9 cellular contexts compared by ENCODE assay signal in genomic region chr3:12758025-12758830, GRCh38. TPM values are rescaled to one million over a fixed set of nuclear protein-coding genes. Genes with fewer than 3 reads are reported as not detected.
A peak's percentile ranks its signal among the peaks of the same experiment; 100 is the strongest.
DNase-seq lines count a peak whose midpoint lies in the region; ATAC-seq, FAIRE-seq and TF ChIP-seq lines count a peak whose summit lies in the region.
"Had no signal": no experiment of that assay in that cellular context is flagged by ENCODE, and none has a peak within 500 bp of the region (broad histone marks: within the 10 kb centered on the region; RNA-seq: fewer than 3 reads in every experiment).

No MANE protein-coding gene starts in this region.

- H3K27me3 Mint-ChIP-seq in mesothelial cell of epicardium (ENCODE audit: low read depth) = no peaks in the 10 kb centered on the region

- peak overlapping the region; percentile 0 for H3K4me3 Mint-ChIP-seq in mesothelial cell of epicardium

- peaks cover 36% of the 10 kb centered on the region for H3K4me1 Mint-ChIP-seq in mesothelial cell of epicardium

- WGBS in A549 (ENCODE audit: missing lambda C conversion rate) = 79% methylated on average over 2 of the region's 5 CpGs
- 23 to 30% (median 24%) methylated on average over 5 of the region's 5 CpGs for WGBS in small intestine, 3 donors

- peaks cover 33% of the 10 kb centered on the region for H3K4me1 ChIP-seq in A549
- H3K4me1 ChIP-seq in small intestine (ENCODE audit: control insufficient read depth in 2 of 2, insufficient read depth in 1 of 2, low read depth in 1 of 2, low read length in 1 of 2) = no peaks in the 10 kb centered on the region

- no peak overlapping the region for H3K4me3 ChIP-seq in A549
- no peak overlapping the region for H3K4me3 ChIP-seq in H7 (ENCODE audit: insufficient read depth, low read depth, low read length)
- peak overlapping the region; percentile 62 for H3K4me3 ChIP-seq in bronchial epithelial cell (ENCODE audit: low read depth, low read length)
- H3K4me3 ChIP-seq in small intestine (ENCODE audit: low read depth in 1 of 2, low read length in 2 of 2) = no peak overlapping the region

- TF ChIP-seq POLR2A in A549 (IDR thresholded peaks at IDR 0.05; ENCODE audit: low read length) = no peak

- H3K36me3 ChIP-seq in H7 (replicated peaks; ENCODE audit: control insufficient read depth, insufficient read depth, low read length) (no peaks in the 10 kb centered on the region), bronchial epithelial cell (ENCODE audit: control insufficient read depth, insufficient read depth, low read length) (no peaks in the 10 kb centered on the region), small intestine (ENCODE audit: control insufficient read depth in 2 of 2, insufficient read depth in 2 of 2, low read length in 2 of 2) (no peaks in the 10 kb centered on the region)

- no peaks in the 10 kb centered on the region for H3K36me3 Mint-ChIP-seq in mesothelial cell of epicardium

- peak; percentile 42 to 48; a peak in 4 of 6 replicates for ATAC-seq in A549

- FAIRE-seq in A549 (lab: Jason Lieb, UNC) (no peak), bronchial epithelial cell (lab: Jason Lieb, UNC) (no peak), small intestine (lab: Jason Lieb, UNC) (no peak)
- FAIRE-seq: colon had no signal

- DNase-seq in A549 (ENCODE audit: low read depth in 1 of 2, low spot score in 1 of 2) (no peak), H7 (peak; percentile 63), bronchial epithelial cell (ENCODE audit: low read depth) (peak; percentile 50), mesothelial cell of epicardium (ENCODE audit: low spot score in 2 of 2, unreplicated experiment in 2 of 2) (no peak), small intestine (no peak), NCI-H2081 treated with DMSO at 0.1 percent for 48 hours (lab: John Stamatoyannopoulos, UW) (no peak)
- no peak for DNase-seq in stimulated activated CD4-positive, alpha-beta T cell treated with anti-CD3 and anti-CD28 coated beads, Interleukin-15, amount 100 ng/mL, for 24 hours
- no peak for DNase-seq in activated naive CD4-positive, alpha-beta T cell treated with Interleukin-2 at 50 U/mL for 16 hours

- peak overlapping the region; percentile 29; the same call in 1 of the 3 replicates for H3K4me2 ChIP-seq in A549

- H3K27ac Mint-ChIP-seq in mesothelial cell of epicardium = peak overlapping the region; percentile 99

- POLR2A ChIA-PET in A549 (lab: Yijun Ruan, JAX) = interaction anchor here (0.7 kb wide), 1 partner anchor 263 kb away, joined by 4 read pairs; no protein-coding TSS in a partner anchor

- H3K27me3 ChIP-seq in H7 (ENCODE audit: control insufficient read depth, insufficient read depth, low read length) (no peaks in the 10 kb centered on the region), bronchial epithelial cell (ENCODE audit: control insufficient read depth, insufficient read depth, low read length) (no peaks in the 10 kb centered on the region), small intestine (ENCODE audit: control insufficient read depth in 2 of 2, insufficient read depth in 2 of 2, low read length in 2 of 2) (no peaks in the 10 kb centered on the region)

- CTCF ChIA-PET in A549 (lab: Yijun Ruan, JAX) = interaction anchor here (0.7 to 1.6 kb wide), 3 partner anchors 35 to 623 kb away, joined by 3 to 4 read pairs (median 3); no protein-coding TSS in a partner anchor

- no peaks in the 10 kb centered on the region for H3K9me3 ChIP-seq in A549
- no peaks in the 10 kb centered on the region for H3K9me3 ChIP-seq in small intestine (ENCODE audit: control insufficient read depth, low read depth)

- TF ChIP-seq CTCF in A549 (IDR thresholded peaks at IDR 0.05) = no peak
- TF ChIP-seq CTCF in bronchial epithelial cell (IDR thresholded peaks at IDR 0.05; ENCODE audit: insufficient read depth, low read length, severe bottlenecking) = no peak
- TF ChIP-seq CTCF in mesothelial cell of epicardium (IDR thresholded peaks at IDR 0.05; ENCODE audit: unreplicated experiment) = no peak

- no peak for TF ChIP-seq EP300 in A549 (IDR thresholded peaks at IDR 0.05)

- H3K27ac ChIP-seq in A549 (peak overlapping the region in 1 of 2 experiments; percentile 79; a peak in 4 of 6 replicates), small intestine (ENCODE audit: low read depth in 1 of 2, low read length in 1 of 2) (peak overlapping the region in 1 of 2 donors; percentile 76)

- no peaks in the 10 kb centered on the region for H3K9me3 Mint-ChIP-seq in mesothelial cell of epicardium

- no peak for TF ChIP-seq RAD21 in A549 (conservative IDR thresholded peaks at IDR 0.05 in 1 of 2, IDR thresholded peaks at IDR 0.05 in 1 of 2)

TF ChIP-seq in A549, 52 proteins besides CTCF, POLR2A, EP300 and RAD21 (continues in another document):
- TF ChIP-seq USF2 (IDR thresholded peaks at IDR 0.05) (no peak), NR3C1 (IDR thresholded peaks at IDR 0.05) (no peak), ZSCAN20 (CRISPR knock-in tag; IDR thresholded peaks at IDR 0.05) (no peak), HDAC2 (IDR thresholded peaks at IDR 0.05) (no peak), NPAS2 (CRISPR knock-in tag; IDR thresholded peaks at IDR 0.05; ENCODE audit: borderline replicate concordance) (no peak), EHF (CRISPR knock-in tag; IDR thresholded peaks at IDR 0.05) (no peak), TFCP2L1 (CRISPR knock-in tag; IDR thresholded peaks at IDR 0.05) (no peak), PHF8 (IDR thresholded peaks at IDR 0.05; ENCODE audit: borderline replicate concordance, low read depth) (no peak), SMC3 (IDR thresholded peaks at IDR 0.05) (no peak), REST (IDR thresholded peaks at IDR 0.05) (no peak), RCOR1 (IDR thresholded peaks at IDR 0.05; ENCODE audit: low read depth, low read length) (no peak), CHD4 (IDR thresholded peaks at IDR 0.05; ENCODE audit: borderline replicate concordance) (no peak), MAX (IDR thresholded peaks at IDR 0.05) (no peak), GATA3 (IDR thresholded peaks at IDR 0.05; ENCODE audit: borderline replicate concordance) (no peak), ZFP36 (IDR thresholded peaks at IDR 0.05; ENCODE audit: borderline replicate concordance, partially characterized antibody) (no peak), MAFK (IDR thresholded peaks at IDR 0.05; ENCODE audit: partially characterized antibody) (no peak), BHLHE40 (IDR thresholded peaks at IDR 0.05; ENCODE audit: low read depth, low read length) (no peak)

RNA-seq across cellular contexts. Expression of gene TMEM40, which starts 0.8 kb away (rescaled TPM):
- polyA plus RNA-seq in A549 (2011; rRNA removed) (0.13 and 0.32 TPM in 2 replicates), A549 (2017; fragmentation: RNase III; extraction: RNeasy Plus Mini Kit Qiagen cat#74134 plus additional on column Dnase treatment) (0.07 to 0.42 TPM (median 0.18 TPM) in 3 replicates), small intestine (under 1 TPM in 1 of 3 donors, not detected in 2; 0.25 TPM)
- 0.29 and 0.38 TPM in 2 replicates for polyA plus RNA-seq in A549 (2012; cell fraction: cytosol; rRNA removed)
- polyA plus RNA-seq in A549 (2012; cell fraction: nucleus; rRNA removed) = 0.05 and 0.16 TPM in 2 replicates
- 1.1 TPM in 1 of 2 replicates, not detected in the other for polyA minus RNA-seq in A549 (2011; rRNA and poly(A)+ RNA removed)
- 1.8 TPM in 1 of 2 replicates, not detected in the other for total RNA-seq in H7 (2014; rRNA removed; shearing (Covaris generic))
- total RNA-seq in bronchial epithelial cell (19.0 and 43.8 TPM in 2 replicates), mesothelial cell of epicardium (7.8 to 8.3 TPM (median 8.0 TPM) in 3 replicates)

RNA-seq across cellular contexts. Expression of gene CAND2, which starts 38.3 kb away (rescaled TPM):
- polyA plus RNA-seq in A549 (2011; rRNA removed) (0.72 and 0.91 TPM in 2 replicates), A549 (2017; fragmentation: RNase III; extraction: RNeasy Plus Mini Kit Qiagen cat#74134 plus additional on column Dnase treatment) (0.67 to 1.0 TPM (median 0.84 TPM) in 3 replicates), small intestine (1 to 10 TPM in 1 of 3 donors, under 1 TPM in 1, not detected in 1; 0.27 to 1.5 TPM)
- 0.79 and 1.1 TPM in 2 replicates for polyA plus RNA-seq in A549 (2012; cell fraction: cytosol; rRNA removed)
- polyA plus RNA-seq in A549 (2012; cell fraction: nucleus; rRNA removed) = 2.3 and 3.1 TPM in 2 replicates
- polyA minus RNA-seq in A549 (2011; rRNA and poly(A)+ RNA removed) = 1.4 and 4.9 TPM in 2 replicates
- 16.7 and 17.4 TPM in 2 replicates for total RNA-seq in H7 (2014; rRNA removed; shearing (Covaris generic))
- total RNA-seq in bronchial epithelial cell (0.77 and 1.3 TPM in 2 replicates), mesothelial cell of epicardium (13.2 to 14.4 TPM (median 14.0 TPM) in 3 replicates)

Comparison
In these comparisons a context has a peak if more than half of its experiments do, and no peak if none do; other contexts are left out.
1. DNase-seq: peak in H7 (single experiment) and bronchial epithelial cell (single experiment); none in A549 (0 of 2), mesothelial cell of epicardium (0 of 2), small intestine (single experiment), NCI-H2081 treated with DMSO at 0.1 percent for 48 hours (single experiment), stimulated activated CD4-positive, alpha-beta T cell treated with anti-CD3 and anti-CD28 coated beads, Interleukin-15, amount 100 ng/mL, for 24 hours (single experiment) and activated naive CD4-positive, alpha-beta T cell treated with Interleukin-2 at 50 U/mL for 16 hours (single experiment).